21 cellular contexts compared by ENCODE assay signal in the genomic region with DNA sequence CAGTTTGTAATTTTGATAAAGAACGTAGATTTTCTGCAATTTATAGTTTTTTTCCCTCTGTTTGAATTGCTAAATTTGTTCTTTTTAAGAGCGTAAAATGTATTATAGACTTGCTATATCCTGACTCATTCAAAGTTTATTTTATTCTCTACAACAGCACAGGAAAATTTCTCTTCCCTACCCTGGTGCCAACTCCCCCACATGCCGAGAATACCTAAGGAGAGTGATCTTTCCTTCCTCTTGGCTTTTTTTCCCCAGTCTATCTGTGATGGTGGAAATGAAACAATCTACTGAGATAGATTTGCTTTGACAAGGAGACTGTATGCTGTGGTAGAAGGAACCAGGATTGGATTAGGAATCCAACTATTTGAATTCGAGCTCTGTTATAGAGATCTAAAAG.
DNase-seq lines count a peak whose midpoint lies in the region; ATAC-seq and TF ChIP-seq lines count a peak whose summit lies in the region.
"Had no signal": no experiment of that assay in that cellular context is flagged by ENCODE, and none has a peak within 500 bp of the region (broad histone marks: within the 10 kb centered on the region; RNA-seq: fewer than 3 reads in every experiment).

No MANE protein-coding gene starts in this region.

- no peaks in the 10 kb centered on the region for H3K36me3 ChIP-seq in gastroesophageal sphincter
- H3K36me3 ChIP-seq: SJCRH30 had no signal

- TF ChIP-seq EP300 in gastroesophageal sphincter (IDR thresholded peaks at IDR 0.05), result no peak

- DNase-seq in HT1080 (ENCODE audit: low read depth), result peak; percentile 16
- DNase-seq in putamen (ENCODE audit: low spot score), result peak; percentile 48
- DNase-seq in glutamatergic neuron, result no peak
- DNase-seq: ACHN, AML-193, DMS 273 treated with DMSO at 0.1 percent for 48 hours, H9, KG1, NCI-H1105, NCI-H1694 treated with DMSO at 0.1 percent for 48 hours, NCI-H446 treated with DMSO at 0.1 percent for 48 hours, NCI-H748 treated with DMSO at 0.1 percent for 48 hours, OCI-M1, SJCRH30 had no signal

- no peaks in the 10 kb centered on the region for H3K9me3 Mint-ChIP-seq in glutamatergic neuron (ENCODE audit: unreplicated experiment)
- H3K9me3 Mint-ChIP-seq: CD14-positive monocyte had no signal

- no peaks in the 10 kb centered on the region for H3K27me3 Mint-ChIP-seq in glutamatergic neuron (ENCODE audit: unreplicated experiment)

- TF ChIP-seq POLR2A in gastroesophageal sphincter (IDR thresholded peaks at IDR 0.05), result no peak

- H3K4me1 Mint-ChIP-seq in glutamatergic neuron (ENCODE audit: low read depth, unreplicated experiment), result no peaks in the 10 kb centered on the region
- H3K4me1 Mint-ChIP-seq: CD14-positive monocyte, H9 had no signal

- WGBS in gastroesophageal sphincter (ENCODE audit: low coverage in 1 of 2), 2 donors, result 34 to 53% methylated on average over 3 to 4 of the region's 4 CpGs

- H3K4me1 ChIP-seq in gastroesophageal sphincter, result peaks cover 0 to 34% (median 5%) of the 10 kb centered on the region in 3 donors
- H3K4me1 ChIP-seq: SJCRH30 had no signal

- no peaks in the 10 kb centered on the region for H3K27me3 ChIP-seq in gastroesophageal sphincter
- H3K27me3 ChIP-seq: SJCRH30 had no signal

- TF ChIP-seq CTCF in gastroesophageal sphincter (IDR thresholded peaks at IDR 0.05) (no peak), glutamatergic neuron (IDR thresholded peaks at IDR 0.05; ENCODE audit: partially characterized antibody, unreplicated experiment) (no peak)

- no peaks in the 10 kb centered on the region for H3K9me3 ChIP-seq in gastroesophageal sphincter
- H3K9me3 ChIP-seq: SJCRH30 had no signal

- H3K27ac ChIP-seq in gastroesophageal sphincter, result peak overlapping the region; percentile 10 to 75 (median 70)
- H3K27ac ChIP-seq: SJCRH30 had no signal

- H3K4me3 ChIP-seq in gastroesophageal sphincter, result no peak overlapping the region
- H3K4me3 ChIP-seq: SJCRH30 had no signal

- no peak overlapping the region for H3K4me3 Mint-ChIP-seq in glutamatergic neuron (ENCODE audit: unreplicated experiment)
- H3K4me3 Mint-ChIP-seq: CD14-positive monocyte, H9 had no signal

- no peak overlapping the region for H3K27ac Mint-ChIP-seq in glutamatergic neuron (ENCODE audit: unreplicated experiment)
- H3K27ac Mint-ChIP-seq: CD14-positive monocyte, H9 had no signal

- no peaks in the 10 kb centered on the region for H3K36me3 Mint-ChIP-seq in glutamatergic neuron (ENCODE audit: unreplicated experiment)
- H3K36me3 Mint-ChIP-seq: CD14-positive monocyte had no signal

- peak; percentile 51; the same call in 2 of the 3 replicates for ATAC-seq in SK-N-SH treated with all-trans-retinoic acid at 6 μM for 48 hours
- no peak for ATAC-seq in gastroesophageal sphincter
- ATAC-seq in GM19397 (IDR thresholded peaks at IDR 0.05; ENCODE audit: unreplicated experiment), result no peak
- no peak for ATAC-seq in HG02884 (IDR thresholded peaks at IDR 0.05; ENCODE audit: unreplicated experiment)
- no peak for ATAC-seq in GM21360 (IDR thresholded peaks at IDR 0.05; ENCODE audit: unreplicated experiment)
- ATAC-seq: HepG2 had no signal

TF ChIP-seq in SK-N-SH treated with all-trans-retinoic acid at 6 μM for 48 hours, 23 proteins besides CTCF, POLR2A, EP300 and RAD21:
- no peak for TF ChIP-seq GLIS3 (CRISPR knock-in tag; IDR thresholded peaks at IDR 0.05)
- TF ChIP-seq ZFP3 (CRISPR knock-in tag; IDR thresholded peaks at IDR 0.05), result no peak
- TF ChIP-seq ZFP30 (CRISPR knock-in tag; IDR thresholded peaks at IDR 0.05), result no peak
- no peak for TF ChIP-seq TCF4 (CRISPR knock-in tag; IDR thresholded peaks at IDR 0.05; ENCODE audit: borderline replicate concordance)
- no peak for TF ChIP-seq PATZ1 (CRISPR knock-in tag; IDR thresholded peaks at IDR 0.05; ENCODE audit: borderline replicate concordance)
- no peak for TF ChIP-seq POU6F1 (CRISPR knock-in tag; IDR thresholded peaks at IDR 0.05; ENCODE audit: borderline replicate concordance, low read depth)
- no peak for TF ChIP-seq ZNF70 (CRISPR knock-in tag; IDR thresholded peaks at IDR 0.05)
- TF ChIP-seq, protein P1, sequence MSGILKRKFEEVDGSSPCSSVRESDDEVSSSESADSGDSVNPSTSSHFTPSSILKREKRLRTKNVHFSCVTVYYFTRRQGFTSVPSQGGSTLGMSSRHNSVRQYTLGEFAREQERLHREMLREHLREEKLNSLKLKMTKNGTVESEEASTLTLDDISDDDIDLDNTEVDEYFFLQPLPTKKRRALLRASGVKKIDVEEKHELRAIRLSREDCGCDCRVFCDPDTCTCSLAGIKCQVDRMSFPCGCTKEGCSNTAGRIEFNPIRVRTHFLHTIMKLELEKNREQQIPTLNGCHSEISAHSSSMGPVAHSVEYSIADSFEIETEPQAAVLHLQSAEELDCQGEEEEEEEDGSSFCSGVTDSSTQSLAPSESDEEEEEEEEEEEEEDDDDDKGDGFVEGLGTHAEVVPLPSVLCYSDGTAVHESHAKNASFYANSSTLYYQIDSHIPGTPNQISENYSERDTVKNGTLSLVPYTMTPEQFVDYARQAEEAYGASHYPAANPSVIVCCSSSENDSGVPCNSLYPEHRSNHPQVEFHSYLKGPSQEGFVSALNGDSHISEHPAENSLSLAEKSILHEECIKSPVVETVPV (CRISPR knock-in tag; IDR thresholded peaks at IDR 0.05), result no peak
- no peak for TF ChIP-seq ZC3H10 (CRISPR knock-in tag; IDR thresholded peaks at IDR 0.05)
- no peak for TF ChIP-seq TOX (CRISPR knock-in tag; IDR thresholded peaks at IDR 0.05; ENCODE audit: borderline replicate concordance)
- TF ChIP-seq SNAI2 (CRISPR knock-in tag; IDR thresholded peaks at IDR 0.05), result no peak
- TF ChIP-seq, protein P2, sequence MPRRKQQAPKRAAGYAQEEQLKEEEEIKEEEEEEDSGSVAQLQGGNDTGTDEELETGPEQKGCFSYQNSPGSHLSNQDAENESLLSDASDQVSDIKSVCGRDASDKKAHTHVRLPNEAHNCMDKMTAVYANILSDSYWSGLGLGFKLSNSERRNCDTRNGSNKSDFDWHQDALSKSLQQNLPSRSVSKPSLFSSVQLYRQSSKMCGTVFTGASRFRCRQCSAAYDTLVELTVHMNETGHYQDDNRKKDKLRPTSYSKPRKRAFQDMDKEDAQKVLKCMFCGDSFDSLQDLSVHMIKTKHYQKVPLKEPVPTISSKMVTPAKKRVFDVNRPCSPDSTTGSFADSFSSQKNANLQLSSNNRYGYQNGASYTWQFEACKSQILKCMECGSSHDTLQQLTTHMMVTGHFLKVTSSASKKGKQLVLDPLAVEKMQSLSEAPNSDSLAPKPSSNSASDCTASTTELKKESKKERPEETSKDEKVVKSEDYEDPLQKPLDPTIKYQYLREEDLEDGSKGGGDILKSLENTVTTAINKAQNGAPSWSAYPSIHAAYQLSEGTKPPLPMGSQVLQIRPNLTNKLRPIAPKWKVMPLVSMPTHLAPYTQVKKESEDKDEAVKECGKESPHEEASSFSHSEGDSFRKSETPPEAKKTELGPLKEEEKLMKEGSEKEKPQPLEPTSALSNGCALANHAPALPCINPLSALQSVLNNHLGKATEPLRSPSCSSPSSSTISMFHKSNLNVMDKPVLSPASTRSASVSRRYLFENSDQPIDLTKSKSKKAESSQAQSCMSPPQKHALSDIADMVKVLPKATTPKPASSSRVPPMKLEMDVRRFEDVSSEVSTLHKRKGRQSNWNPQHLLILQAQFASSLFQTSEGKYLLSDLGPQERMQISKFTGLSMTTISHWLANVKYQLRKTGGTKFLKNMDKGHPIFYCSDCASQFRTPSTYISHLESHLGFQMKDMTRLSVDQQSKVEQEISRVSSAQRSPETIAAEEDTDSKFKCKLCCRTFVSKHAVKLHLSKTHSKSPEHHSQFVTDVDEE (CRISPR knock-in tag; IDR thresholded peaks at IDR 0.05), result no peak
- TF ChIP-seq CSDC2 (CRISPR knock-in tag; IDR thresholded peaks at IDR 0.05), result no peak
- no peak for TF ChIP-seq ESRRG (CRISPR knock-in tag; IDR thresholded peaks at IDR 0.05)
- TF ChIP-seq PPARA (CRISPR knock-in tag; IDR thresholded peaks at IDR 0.05; ENCODE audit: borderline replicate concordance), result no peak
- no peak for TF ChIP-seq ISL1 (CRISPR knock-in tag; IDR thresholded peaks at IDR 0.05)
- TF ChIP-seq ZNF565 (CRISPR knock-in tag; conservative IDR thresholded peaks at IDR 0.05; ENCODE audit: low read depth), result no peak
- TF ChIP-seq RARB (CRISPR knock-in tag; IDR thresholded peaks at IDR 0.05), result no peak
TF ChIP-seq in SK-N-SH treated with all-trans-retinoic acid at 6 μM for 48 hours: peak in this region for 0.
